ENCODE assay signal across 1 cellular context in genomic region chr15:65212097-65212496, GRCh38.
A peak's percentile ranks its signal among the peaks of the same experiment; 100 is the strongest.
TF ChIP-seq lines count a peak whose summit lies in the region.

No MANE protein-coding gene starts in this region.

TF ChIP-seq in GM12878, 131 proteins besides CTCF, POLR2A, EP300 and RAD21 (continued from another document):
- TF ChIP-seq SMC3 (IDR thresholded peaks at IDR 0.05; ENCODE audit: borderline replicate concordance, low read length) (peak; percentile 14; the same call in 1 of the 2 replicates), RELA (IDR thresholded peaks at IDR 0.05; ENCODE audit: borderline replicate concordance, partially characterized antibody) (no peak), EGR1 (IDR thresholded peaks at IDR 0.05; ENCODE audit: borderline replicate concordance in 1 of 2, low read depth in 2 of 2, low read length in 2 of 2) (peak in 1 of 2 experiments; percentile 43; a peak in 1 of 3 replicates)
TF ChIP-seq in GM12878: peak in this region for 3.
